8 cellular contexts compared by ENCODE assay signal in the genomic region with DNA sequence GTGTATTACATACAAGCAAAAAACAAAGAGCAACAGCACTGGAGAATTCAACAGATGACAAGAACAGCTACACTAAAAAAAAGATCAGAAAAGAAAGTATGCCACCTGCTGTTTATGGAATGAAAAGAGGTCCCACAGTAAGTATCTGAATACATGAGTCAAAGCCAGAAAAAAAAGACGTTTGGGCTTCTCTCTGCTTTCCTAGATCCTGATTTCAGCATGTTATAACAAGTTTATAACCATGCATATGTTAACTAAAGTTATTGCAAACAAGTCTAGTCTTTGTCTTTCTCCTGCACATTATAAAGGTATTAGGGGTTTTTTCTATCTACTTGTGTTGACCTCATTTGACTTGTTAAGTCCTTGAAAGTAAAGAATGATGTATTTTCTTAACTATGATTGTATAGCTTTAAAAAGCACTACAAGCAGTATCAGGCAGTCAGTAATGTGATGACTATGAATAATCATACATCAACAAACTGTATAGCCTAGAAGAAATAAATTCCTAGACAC.
A peak's percentile ranks its signal among the peaks of the same experiment; 100 is the strongest.
DNase-seq lines count a peak whose midpoint lies in the region; ATAC-seq and TF ChIP-seq lines count a peak whose summit lies in the region.

No MANE protein-coding gene starts in this region.

- TF ChIP-seq CTCF in RWPE1 (conservative IDR thresholded peaks at IDR 0.05; ENCODE audit: low read depth) (peak; percentile 73), esophagus muscularis mucosa (IDR thresholded peaks at IDR 0.05) (peak; percentile 51 to 68 (median 64))

- CTCF ChIA-PET in RWPE1 (lab: Yijun Ruan, JAX), result interaction anchor here (0.5 to 3.3 kb wide), 14 partner anchors 70 to 206 kb away, joined by 3 to 27 read pairs (median 4); no protein-coding TSS in a partner anchor

- H3K4me3 ChIP-seq in esophagus muscularis mucosa, result no peak overlapping the region

- no peaks in the 10 kb centered on the region for H3K27me3 ChIP-seq in esophagus muscularis mucosa

- POLR2A ChIA-PET in RWPE1 (lab: Yijun Ruan, JAX; ENCODE audit: low non-redundant PET), result no interaction called here

- H3K36me3 ChIP-seq in esophagus muscularis mucosa, result no peaks in the 10 kb centered on the region

- H3K27ac ChIP-seq in RWPE1, result no peak overlapping the region
- no peak overlapping the region for H3K27ac ChIP-seq in esophagus muscularis mucosa (replicated peaks in 1 of 4)
- no peak overlapping the region for H3K27ac ChIP-seq in substantia nigra (ENCODE audit: low read depth, low read length, poor library complexity, severe bottlenecking)

- peaks cover 0 to 34% (median 18%) of the 10 kb centered on the region in 4 donors for H3K4me1 ChIP-seq in esophagus muscularis mucosa

- DNase-seq in DMS53 (lab: John Stamatoyannopoulos, UW) (peak; percentile 75), RWPE1 (ENCODE audit: low spot score) (peak; percentile 46), esophagus muscularis mucosa (ENCODE audit: extremely low spot score) (no peak), pons (ENCODE audit: low spot score) (peak; percentile 39), NCI-H1436 (lab: John Stamatoyannopoulos, UW) (no peak), substantia nigra (lab: John Stamatoyannopoulos, UW) (no peak)

- ATAC-seq in GM19351 (IDR thresholded peaks at IDR 0.05; ENCODE audit: unreplicated experiment), result peak; percentile 86
- ATAC-seq in HG03460 (IDR thresholded peaks at IDR 0.05; ENCODE audit: unreplicated experiment), result peak; percentile 76

- no peaks in the 10 kb centered on the region for H3K9me3 ChIP-seq in esophagus muscularis mucosa

- TF ChIP-seq EP300 in esophagus muscularis mucosa (IDR thresholded peaks at IDR 0.05), result no peak

- TF ChIP-seq POLR2A in esophagus muscularis mucosa (IDR thresholded peaks at IDR 0.05; ENCODE audit: low read depth), result no peak

- intact Hi-C loops in esophagus muscularis mucosa (cut with DNase I), result loop anchor here (5.0 to 10.0 kb wide), 3 partner anchors 103 to 196 kb away; no protein-coding TSS in a partner anchor

- WGBS in esophagus muscularis mucosa, result 6% methylated on average over 1 of the region's 1 CpG

Comparison
In these comparisons a context has a peak if more than half of its experiments do, and no peak if none do; other contexts are left out.
1. DNase-seq: peak in DMS53 (single experiment), RWPE1 (single experiment) and pons (single experiment); none in esophagus muscularis mucosa (single experiment), NCI-H1436 (single experiment) and substantia nigra (0 of 49).